In the genomic region with DNA sequence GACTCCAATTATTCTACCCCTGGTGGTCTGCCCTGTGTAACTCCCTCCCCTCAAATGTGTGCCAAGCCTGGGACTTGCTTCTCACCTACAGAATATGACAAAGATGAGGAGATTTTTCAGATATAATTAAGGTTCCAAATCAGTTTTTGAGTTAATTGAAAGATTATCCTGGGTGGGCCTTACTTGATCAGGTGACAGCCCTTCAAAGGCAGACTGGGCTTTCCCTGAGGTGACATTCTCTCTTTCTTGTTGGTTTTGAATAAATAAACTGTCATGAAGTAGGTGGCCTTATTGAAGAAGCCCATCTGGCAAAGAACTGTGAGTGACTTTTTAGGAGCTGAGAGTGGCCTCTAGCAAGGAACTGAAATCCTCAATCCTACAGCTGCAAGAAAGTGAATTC, we compare ENCODE assay signal across 11 cellular contexts.
DNase-seq lines count a peak whose midpoint lies in the region; ATAC-seq, FAIRE-seq and TF ChIP-seq lines count a peak whose summit lies in the region.
"Had no signal": no experiment of that assay in that cellular context is flagged by ENCODE, and none has a peak within 500 bp of the region (broad histone marks: within the 10 kb centered on the region; RNA-seq: fewer than 3 reads in every experiment).

No MANE protein-coding gene starts in this region.

- no peaks in the 10 kb centered on the region for H3K27me3 Mint-ChIP-seq in stimulated activated naive CD8-positive, alpha-beta T cell treated with anti-CD3 and anti-CD28 coated beads, Interleukin-15, amount 100 ng/mL, for 72 hours

- H3K36me3 ChIP-seq in HepG2 (replicated peaks in 1 of 2; ENCODE audit: control insufficient read depth in 1 of 2, insufficient read depth in 2 of 2, low read length in 2 of 2) (no peaks in the 10 kb centered on the region), right lobe of liver (no peaks in the 10 kb centered on the region), MM.1S (replicated peaks; ENCODE audit: insufficient read depth, low read length) (no peaks in the 10 kb centered on the region), lower lobe of right lung (no peaks in the 10 kb centered on the region)

- H3K27ac ChIP-seq in HepG2 (ENCODE audit: extremely low read length, insufficient read depth, low read length) (no peak overlapping the region), right lobe of liver (no peak overlapping the region), MM.1S (ENCODE audit: low read length) (no peak overlapping the region), lower lobe of right lung (no peak overlapping the region)

- DNase-seq in HepG2 (ENCODE audit: low spot score) (no peak), right lobe of liver (no peak), MM.1S (no peak), lower lobe of right lung (no peak), NCI-H2081 treated with DMSO at 0.1 percent for 48 hours (lab: John Stamatoyannopoulos, UW) (no peak)
- DNase-seq in stimulated activated naive CD8-positive, alpha-beta T cell treated with anti-CD3 and anti-CD28 coated beads, Interleukin-15, amount 100 ng/mL, for 72 hours, result no peak
- DNase-seq: glutamatergic neuron, kidney glomerular epithelial cell, SK-N-SH had no signal

- no peaks in the 10 kb centered on the region for H3K9me3 ChIP-seq in HepG2 (ENCODE audit: low read length)
- H3K9me3 ChIP-seq in right lobe of liver, result no peaks in the 10 kb centered on the region
- no peaks in the 10 kb centered on the region for H3K9me3 ChIP-seq in MM.1S (replicated peaks; ENCODE audit: insufficient read depth, low read length)
- H3K9me3 ChIP-seq in lower lobe of right lung, result no peaks in the 10 kb centered on the region
- H3K9me3 ChIP-seq: SK-N-SH had no signal

- H3K27me3 ChIP-seq in HepG2 (ENCODE audit: control insufficient read depth in 1 of 2, insufficient read depth in 2 of 2, low read length in 2 of 2) (peaks cover 0 to 6% of the 10 kb centered on the region in 2 experiments; a peak in 1 of 5 replicates), right lobe of liver (no peaks in the 10 kb centered on the region), MM.1S (replicated peaks; ENCODE audit: insufficient read depth, low read length) (no peaks in the 10 kb centered on the region), lower lobe of right lung (ENCODE audit: low read depth) (no peaks in the 10 kb centered on the region)

- no peak for TF ChIP-seq RAD21 in HepG2 (CRISPR knock-in tag; IDR thresholded peaks at IDR 0.05)

- FAIRE-seq in HepG2 (lab: Jason Lieb, UNC), result no peak

- CTCF ChIA-PET in HepG2 (lab: Yijun Ruan, JAX; ENCODE audit: low intra/inter-chr PET ratio, low total read pairs), result no interaction called here

- H4K20me1 ChIP-seq in HepG2 (ENCODE audit: insufficient read depth, low read length) (no peaks in the 10 kb centered on the region), MM.1S (ENCODE audit: insufficient read depth, low read length) (no peaks in the 10 kb centered on the region)

- no peak overlapping the region for H3K4me2 ChIP-seq in HepG2 (ENCODE audit: low read depth, low read length)
- peak overlapping the region; percentile 58; the same call in 1 of the 2 replicates for H3K4me2 ChIP-seq in MM.1S (ENCODE audit: low read depth, low read length)

- intact Hi-C loops in HepG2 (cut with micrococcal nuclease; ENCODE audit: unreplicated experiment) (no loop called here), right lobe of liver (cut with DNase I) (no loop called here), lower lobe of right lung (cut with DNase I) (no loop called here)

- peaks cover 46% of the 10 kb centered on the region for H3K4me1 Mint-ChIP-seq in stimulated activated naive CD8-positive, alpha-beta T cell treated with anti-CD3 and anti-CD28 coated beads, Interleukin-15, amount 100 ng/mL, for 72 hours

- TF ChIP-seq CTCF in HepG2 (CRISPR knock-in tag; IDR thresholded peaks at IDR 0.05), result no peak
- TF ChIP-seq CTCF in right lobe of liver (IDR thresholded peaks at IDR 0.05), result no peak
- TF ChIP-seq CTCF in MM.1S (IDR thresholded peaks at IDR 0.05; ENCODE audit: low read length), result no peak
- TF ChIP-seq CTCF in lower lobe of right lung (IDR thresholded peaks at IDR 0.05), result no peak

- H3F3A ChIP-seq in MM.1S (ENCODE audit: insufficient read depth, low read length), result no peaks in the 10 kb centered on the region

- ATAC-seq in HepG2, result peak; percentile 23; the same call in 1 of the 3 replicates
- no peak for ATAC-seq in right lobe of liver
- peak; percentile 14 for ATAC-seq in HG02588 (IDR thresholded peaks at IDR 0.05; ENCODE audit: unreplicated experiment)
- ATAC-seq in stimulated activated naive CD8-positive, alpha-beta T cell treated with anti-CD3 and anti-CD28 coated beads, Interleukin-15, amount 100 ng/mL, for 72 hours, result peak; percentile 25
- ATAC-seq in GM18505 (IDR thresholded peaks at IDR 0.05; ENCODE audit: unreplicated experiment), result no peak
- ATAC-seq in lower lobe of right lung, result no peak

- H3K9me2 ChIP-seq in MM.1S (replicated peaks; ENCODE audit: insufficient read depth, low read length), result no peaks in the 10 kb centered on the region
- H3K9me2 ChIP-seq: SK-N-SH had no signal

- H3K9ac ChIP-seq in HepG2 (ENCODE audit: insufficient read depth, low read depth, low read length), result no peak overlapping the region
- H3K9ac ChIP-seq in MM.1S (ENCODE audit: low read length), result no peak overlapping the region
- H3K9ac ChIP-seq: SK-N-SH had no signal

- peak overlapping the region in 1 of 2 donors; percentile 24 for H3K27ac Mint-ChIP-seq in stimulated activated naive CD8-positive, alpha-beta T cell treated with anti-CD3 and anti-CD28 coated beads, Interleukin-15, amount 100 ng/mL, for 72 hours

- peak overlapping the region; percentile 83 to 89 for H3K4me3 Mint-ChIP-seq in stimulated activated naive CD8-positive, alpha-beta T cell treated with anti-CD3 and anti-CD28 coated beads, Interleukin-15, amount 100 ng/mL, for 72 hours

- peaks cover 0 to 6% of the 10 kb centered on the region in 2 donors for H3K9me3 Mint-ChIP-seq in stimulated activated naive CD8-positive, alpha-beta T cell treated with anti-CD3 and anti-CD28 coated beads, Interleukin-15, amount 100 ng/mL, for 72 hours

- TF ChIP-seq EP300 in HepG2 (IDR thresholded peaks at IDR 0.05; ENCODE audit: low read depth in 2 of 2, low read length in 2 of 2) (no peak), HepG2 (CRISPR knock-in tag; IDR thresholded peaks at IDR 0.05; ENCODE audit: borderline replicate concordance) (no peak)

- no TSS peak for BruUV-seq in HepG2 (replicated peaks; lab: Mats Ljungman, UMichigan)

- POLR2A ChIA-PET in HepG2 (lab: Yijun Ruan, JAX), result no interaction called here

- no peak for TF ChIP-seq POLR2A in HepG2 (IDR thresholded peaks at IDR 0.05; ENCODE audit: insufficient read depth in 1 of 2, low read depth in 2 of 2, low read length in 2 of 2)
- TF ChIP-seq POLR2A in right lobe of liver (IDR thresholded peaks at IDR 0.05), result no peak
- no peak for TF ChIP-seq POLR2A in GM18505 (IDR thresholded peaks at IDR 0.05; ENCODE audit: borderline replicate concordance, extremely low read depth, insufficient read depth, insufficient read length)

- H3K4me1 ChIP-seq in HepG2 (ENCODE audit: insufficient read depth, low read length) (no peaks in the 10 kb centered on the region), right lobe of liver (no peaks in the 10 kb centered on the region), MM.1S (ENCODE audit: low read length) (peaks cover 8% of the 10 kb centered on the region; the same call in 1 of the 2 replicates), lower lobe of right lung (no peaks in the 10 kb centered on the region)

- H2AFZ ChIP-seq in HepG2 (ENCODE audit: low read length), result no peak overlapping the region
- peak overlapping the region; percentile 59; the same call in 1 of the 2 replicates for H2AFZ ChIP-seq in MM.1S (ENCODE audit: low read length)

- H3K79me2 ChIP-seq in HepG2 (ENCODE audit: insufficient read depth, low read length) (no peaks in the 10 kb centered on the region), MM.1S (ENCODE audit: low read length) (no peaks in the 10 kb centered on the region)

- H3K4me3 ChIP-seq in HepG2 (replicated peaks in 1 of 3; ENCODE audit: insufficient read depth in 1 of 3, low read depth in 2 of 3, low read length in 3 of 3), result no peak overlapping the region
- no peak overlapping the region for H3K4me3 ChIP-seq in right lobe of liver
- peak overlapping the region; percentile 56; the same call in 1 of the 2 replicates for H3K4me3 ChIP-seq in MM.1S (ENCODE audit: low read length)
- no peak overlapping the region for H3K4me3 ChIP-seq in lower lobe of right lung

- in situ Hi-C loops in HepG2 (cut with HindIII; ENCODE audit: extremely low pct_ligation_motif_present, low pct_unique_long_range_greater_than_20kb), result no loop called here

TF ChIP-seq in HepG2, 621 proteins besides CTCF, POLR2A, EP300 and RAD21 (continues in another document):
- TF ChIP-seq CENPBD1 (CRISPR knock-in tag; IDR thresholded peaks at IDR 0.05; ENCODE audit: borderline replicate concordance, low read depth) (no peak), PAXIP1 (CRISPR knock-in tag; conservative IDR thresholded peaks at IDR 0.05) (no peak)

Comparison
In these comparisons a context has a peak if more than half of its experiments do, and no peak if none do; other contexts are left out.
1. ATAC-seq: peak in HepG2 (single experiment), HG02588 (single experiment) and stimulated activated naive CD8-positive, alpha-beta T cell treated with anti-CD3 and anti-CD28 coated beads, Interleukin-15, amount 100 ng/mL, for 72 hours (single experiment); none in right lobe of liver (0 of 4), GM18505 (single experiment) and lower lobe of right lung (0 of 2).